ENCODE assay signal across 33 cellular contexts in genomic region chr4:55834086-55834795, GRCh38. TPM values are rescaled to one million over a fixed set of nuclear protein-coding genes. Genes with fewer than 3 reads are reported as not detected.
"Had no signal": no experiment of that assay in that cellular context is flagged by ENCODE, and none has a peak within 500 bp of the region (broad histone marks: within the 10 kb centered on the region; RNA-seq: fewer than 3 reads in every experiment).

No MANE protein-coding gene starts in this region.

- ATAC-seq: activated T-cell treated with anti-CD3 and anti-CD28 coated beads, Interleukin-2, amount 50 U/mL, for 4 hours; esophagus mucosa; heart right ventricle; left colon; lower lobe of right lung; naive thymus-derived CD4-positive, alpha-beta T cell; stimulated activated naive CD8-positive, alpha-beta T cell treated with anti-CD3 and anti-CD28 coated beads, Interleukin-15, Interleukin-2, amounts not matched to agents 100 U/mL and 50 U/mL, for 24 hours; upper lobe of right lung had no signal

- H3K4me1 ChIP-seq: adrenal gland, ascending aorta, heart right ventricle, lower lobe of right lung, neural progenitor cell, sigmoid colon, upper lobe of right lung had no signal

- FAIRE-seq: endothelial cell of umbilical vein, keratinocyte had no signal

- H3K9me3 ChIP-seq: adrenal gland, ascending aorta, lower lobe of right lung, sigmoid colon, upper lobe of right lung had no signal

- H3K4me1 Mint-ChIP-seq: naive thymus-derived CD4-positive, alpha-beta T cell; neural progenitor cell had no signal

- H3K36me3 Mint-ChIP-seq: neural progenitor cell had no signal

- H3K36me3 ChIP-seq: adrenal gland, ascending aorta, brain microvascular endothelial cell, heart right ventricle, lower lobe of right lung, neural progenitor cell, sigmoid colon, upper lobe of right lung had no signal

- H3K27ac Mint-ChIP-seq: activated naive CD8-positive, alpha-beta T cell; activated T-helper 2 cell treated with anti-CD3 and anti-CD28 coated beads, Interferon-gamma antibody, Interleukin-2, Interleukin-4, amounts not matched to agents 10 μg/mL and 5 μg/mL and 100 μg/mL, durations not matched to agents 14 hours and 24 hours and 36 hours; naive thymus-derived CD4-positive, alpha-beta T cell; neural progenitor cell had no signal

- H3K4me3 Mint-ChIP-seq: activated naive CD8-positive, alpha-beta T cell; activated T-cell treated with anti-CD3 and anti-CD28 coated beads, Interleukin-2, amount 50 U/mL, for 4 hours; naive thymus-derived CD4-positive, alpha-beta T cell; neural progenitor cell had no signal

- H3K4me3 ChIP-seq: adrenal gland, ascending aorta, heart right ventricle, lower lobe of right lung, neural progenitor cell, sigmoid colon, upper lobe of right lung had no signal

- H3K9me3 Mint-ChIP-seq: activated T-helper 2 cell treated with anti-CD3 and anti-CD28 coated beads, Interferon-gamma antibody, Interleukin-2, Interleukin-4, amounts not matched to agents 10 μg/mL and 5 μg/mL and 100 μg/mL, durations not matched to agents 14 hours and 24 hours and 36 hours had no signal

- DNase-seq: activated CD4-positive, alpha-beta T cell treated with anti-CD3 and anti-CD28 coated beads for 4 hours; activated CD4-positive, alpha-beta T cell treated with anti-CD3 and anti-CD28 coated beads, Interleukin-2, amount 50 U/mL, for 48 hours; activated CD4-positive, CD25-positive, alpha-beta regulatory T cell; activated CD8-positive, alpha-beta memory T cell treated with anti-CD3 and anti-CD28 coated beads, Interleukin-2, amount 50 U/mL, for 48 hours; activated naive CD4-positive, alpha-beta T cell; activated T-cell treated with anti-CD3 and anti-CD28 coated beads, Interleukin-2, amount 50 U/mL, for 4 hours; adrenal gland; brain microvascular endothelial cell; central memory CD4-positive, alpha-beta T cell; dermis blood vessel endothelial cell; effector CD8-positive, alpha-beta T cell; heart right ventricle; left colon; lower lobe of right lung; naive thymus-derived CD4-positive, alpha-beta T cell; retina; sigmoid colon; stimulated activated CD4-positive, alpha-beta T cell treated with anti-CD3 and anti-CD28 coated beads, Interleukin-4, amount 100 ng/mL, for 4 hours; stimulated activated naive CD8-positive, alpha-beta T cell treated with anti-CD3 and anti-CD28 coated beads, Interleukin-15, Interleukin-2, amounts not matched to agents 100 U/mL and 50 U/mL, for 24 hours; upper lobe of right lung had no signal

- H3K27ac ChIP-seq: adrenal gland, ascending aorta, brain microvascular endothelial cell, heart right ventricle, lower lobe of right lung, neural progenitor cell, sigmoid colon, upper lobe of right lung had no signal

- H3K27me3 ChIP-seq: ascending aorta, brain microvascular endothelial cell, sigmoid colon had no signal

RNA-seq across cellular contexts. Expression of gene EXOC1L, which starts 14.7 kb away (rescaled TPM):
- total RNA-seq: activated CD8-positive, alpha-beta memory T cell treated with anti-CD3 and anti-CD28 coated beads for 36 hours; activated T-cell treated with anti-CD3 and anti-CD28 coated beads, Interleukin-2, amount 50 U/mL, for 4 hours; activated T-helper 2 cell treated with anti-CD3 and anti-CD28 coated beads, Interferon-gamma antibody, Interleukin-2, Interleukin-4, amounts not matched to agents 10 μg/mL and 5 μg/mL and 100 μg/mL, durations not matched to agents 14 hours and 24 hours and 36 hours; adrenal gland; ascending aorta; dermis blood vessel endothelial cell; endothelial cell of umbilical vein; esophagus mucosa; heart right ventricle; left colon; lower lobe of right lung; naive thymus-derived CD4-positive, alpha-beta T cell; omental fat pad; posterior vena cava; sigmoid colon; subcutaneous adipose tissue; T-helper 2 cell treated with Interferon-gamma antibody and Interleukin-4, amounts not matched to agents 100 ng/mL and 5 ng/mL, for 36 hours; upper lobe of right lung had no signal
- polyA plus RNA-seq: endothelial cell of umbilical vein; keratinocyte; naive thymus-derived CD4-positive, alpha-beta T cell; sigmoid colon; thymus had no signal
